17 cellular contexts compared by ENCODE assay signal in genomic region chr11:115201121-115201792, GRCh38.
DNase-seq lines count a peak whose midpoint lies in the region; ATAC-seq and TF ChIP-seq lines count a peak whose summit lies in the region.
"Had no signal": no experiment of that assay in that cellular context is flagged by ENCODE, and none has a peak within 500 bp of the region (broad histone marks: within the 10 kb centered on the region; RNA-seq: fewer than 3 reads in every experiment).

No MANE protein-coding gene starts in this region.

- TF ChIP-seq EP300 in SK-N-SH (IDR thresholded peaks at IDR 0.05; ENCODE audit: borderline replicate concordance in 1 of 2, low read depth in 1 of 2, low read length in 1 of 2): no peak; a peak in 1 of 4 replicates

- no peak overlapping the region for H3K9ac ChIP-seq in SK-N-SH
- H3K9ac ChIP-seq: neural progenitor cell had no signal

- no peaks in the 10 kb centered on the region for H3K9me3 Mint-ChIP-seq in naive thymus-derived CD8-positive, alpha-beta T cell
- H3K9me3 Mint-ChIP-seq: neural progenitor cell had no signal

- peak overlapping the region; percentile 52; the same call in 1 of the 2 replicates for H2AFZ ChIP-seq in SK-N-SH (ENCODE audit: low read depth)
- H2AFZ ChIP-seq: neural progenitor cell had no signal

- WGBS in SK-N-SH (ENCODE audit: low lambda C conversion rate): 36% methylated on average over 6 of the region's 6 CpGs
- WGBS in thyroid gland, 2 donors: 54 to 75% methylated on average over 6 of the region's 6 CpGs
- 48 to 50% (median 50%) methylated on average over 6 of the region's 6 CpGs for WGBS in psoas muscle, 3 donors

- POLR2A ChIA-PET in SK-N-SH (lab: Yijun Ruan, JAX): interaction anchor here (0.6 kb wide), 1 partner anchor 760 kb away, joined by 3 read pairs; no protein-coding TSS in a partner anchor
- POLR2A ChIA-PET in naive thymus-derived CD8-positive, alpha-beta T cell (lab: Charles Lee): no interaction called here

- H3K9me3 ChIP-seq in SK-N-SH: no peaks in the 10 kb centered on the region
- H3K9me3 ChIP-seq in thyroid gland: no peaks in the 10 kb centered on the region
- H3K9me3 ChIP-seq in psoas muscle: no peaks in the 10 kb centered on the region
- H3K9me3 ChIP-seq: A549, upper lobe of left lung had no signal

- H3K4me3 Mint-ChIP-seq in naive thymus-derived CD8-positive, alpha-beta T cell: no peak overlapping the region
- H3K4me3 Mint-ChIP-seq: neural progenitor cell had no signal

- no peaks in the 10 kb centered on the region for H3K79me2 ChIP-seq in SK-N-SH (ENCODE audit: insufficient read depth)

- CTCF ChIA-PET in SK-N-SH (lab: Yijun Ruan, JAX): interaction anchor here (0.8 to 2.4 kb wide), 5 partner anchors 14 to 1023 kb away, joined by 3 to 8 read pairs (median 4); no protein-coding TSS in a partner anchor

- H3K9me2 ChIP-seq in SK-N-SH: no peaks in the 10 kb centered on the region

- H4K20me1 ChIP-seq in SK-N-SH (ENCODE audit: insufficient read depth): no peaks in the 10 kb centered on the region

- intact Hi-C loops in thyroid gland (cut with DNase I): no loop called here
- intact Hi-C loops in psoas muscle (cut with DNase I): no loop called here

- H3K27ac Mint-ChIP-seq in naive thymus-derived CD8-positive, alpha-beta T cell: no peak overlapping the region
- H3K27ac Mint-ChIP-seq: neural progenitor cell had no signal

- H3K27ac ChIP-seq in SK-N-SH (ENCODE audit: low read depth in 2 of 2, low read length in 1 of 2) (peak overlapping the region; percentile 14 to 88; a peak in 3 of 4 replicates), thyroid gland (peak overlapping the region in 2 of 3 donors; percentile 35 to 52), psoas muscle (no peak overlapping the region)
- H3K27ac ChIP-seq: A549, neural progenitor cell, upper lobe of left lung had no signal

- H3K4me1 ChIP-seq in SK-N-SH (ENCODE audit: control insufficient read depth in 1 of 2, insufficient read depth in 2 of 2, low read depth in 1 of 2, low read length in 1 of 2): peaks cover 33% of the 10 kb centered on the region in 2 experiments; a peak in 3 of 4 replicates
- H3K4me1 ChIP-seq in thyroid gland: peaks cover 21 to 54% of the 10 kb centered on the region in 2 donors
- peaks cover 10% of the 10 kb centered on the region for H3K4me1 ChIP-seq in psoas muscle
- H3K4me1 ChIP-seq: A549, upper lobe of left lung had no signal

- TF ChIP-seq CTCF in SK-N-SH (IDR thresholded peaks at IDR 0.05) (no peak), thyroid gland (IDR thresholded peaks at IDR 0.05) (no peak), psoas muscle (IDR thresholded peaks at IDR 0.05) (no peak)

- H3K4me2 ChIP-seq in SK-N-SH: peak overlapping the region; percentile 50
- H3K4me2 ChIP-seq: A549, neural progenitor cell had no signal

- H3K27me3 ChIP-seq in SK-N-SH (ENCODE audit: insufficient read depth) (no peaks in the 10 kb centered on the region), thyroid gland (no peaks in the 10 kb centered on the region), psoas muscle (ENCODE audit: insufficient read depth in 3 of 3, low read length in 2 of 3) (no peaks in the 10 kb centered on the region)
- H3K27me3 ChIP-seq: neural progenitor cell, upper lobe of left lung had no signal

- DNase-seq in activated CD4-positive, CD25-positive, alpha-beta regulatory T cell treated with anti-CD3 and anti-CD28 coated beads, Interleukin-2, amount 50 U/mL, for 72 hours: no peak
- peak; percentile 37 for DNase-seq in SK-N-SH
- peak; percentile 81 for DNase-seq in glomerular visceral epithelial cell (ENCODE audit: extremely low spot score)
- no peak for DNase-seq in thyroid gland
- DNase-seq in naive thymus-derived CD8-positive, alpha-beta T cell: no peak
- DNase-seq in psoas muscle: no peak
- DNase-seq: activated CD8-positive, alpha-beta memory T cell treated with anti-CD3 and anti-CD28 coated beads, Interleukin-2, amount 50 U/mL, for 48 hours; DMS53; effector memory CD4-positive, alpha-beta T cell; glutamatergic neuron; NCI-H1092; Right ventricle myocardium superior; upper lobe of left lung had no signal

- no peaks in the 10 kb centered on the region for H3K4me1 Mint-ChIP-seq in naive thymus-derived CD8-positive, alpha-beta T cell

- H3K4me3 ChIP-seq in SK-N-SH (ENCODE audit: low read depth in 2 of 2, low read length in 1 of 2) (no peak overlapping the region), thyroid gland (replicated peaks in 1 of 3) (no peak overlapping the region), psoas muscle (no peak overlapping the region)
- H3K4me3 ChIP-seq: A549, neural progenitor cell, upper lobe of left lung had no signal

- H3F3A ChIP-seq in SK-N-SH (replicated peaks; ENCODE audit: insufficient read depth): no peaks in the 10 kb centered on the region

- peaks cover 0 to 9% (median 2%) of the 10 kb centered on the region in 5 donors for H3K27me3 Mint-ChIP-seq in naive thymus-derived CD8-positive, alpha-beta T cell

- no peak for TF ChIP-seq RAD21 in SK-N-SH (IDR thresholded peaks at IDR 0.05; ENCODE audit: low read length)

- no peaks in the 10 kb centered on the region for H3K36me3 Mint-ChIP-seq in naive thymus-derived CD8-positive, alpha-beta T cell

- ATAC-seq in activated CD4-positive, CD25-positive, alpha-beta regulatory T cell treated with anti-CD3 and anti-CD28 coated beads, Interleukin-2, amount 50 U/mL, for 24 hours: peak; percentile 17 to 33
- ATAC-seq in naive thymus-derived CD8-positive, alpha-beta T cell: no peak
- ATAC-seq in GM21576 (IDR thresholded peaks at IDR 0.05; ENCODE audit: unreplicated experiment) (no peak), psoas muscle (no peak)
- ATAC-seq: A549 had no signal

- TF ChIP-seq POLR2A in thyroid gland (IDR thresholded peaks at IDR 0.05): no peak

- H3K36me3 ChIP-seq in SK-N-SH (replicated peaks in 1 of 2; ENCODE audit: control insufficient read depth in 1 of 2, insufficient read depth in 2 of 2, low read length in 1 of 2): peaks cover 0 to 3% of the 10 kb centered on the region in 2 experiments
- H3K36me3 ChIP-seq in thyroid gland: no peaks in the 10 kb centered on the region
- H3K36me3 ChIP-seq in psoas muscle (ENCODE audit: insufficient read depth in 1 of 2, low read depth in 1 of 2): no peaks in the 10 kb centered on the region
- H3K36me3 ChIP-seq: neural progenitor cell, upper lobe of left lung had no signal

TF ChIP-seq in SK-N-SH, 30 proteins besides CTCF, POLR2A, EP300 and RAD21:
- TF ChIP-seq CHD2 (IDR thresholded peaks at IDR 0.05; ENCODE audit: low read length, partially characterized antibody): peak; percentile 11
- TF ChIP-seq, protein P1, sequence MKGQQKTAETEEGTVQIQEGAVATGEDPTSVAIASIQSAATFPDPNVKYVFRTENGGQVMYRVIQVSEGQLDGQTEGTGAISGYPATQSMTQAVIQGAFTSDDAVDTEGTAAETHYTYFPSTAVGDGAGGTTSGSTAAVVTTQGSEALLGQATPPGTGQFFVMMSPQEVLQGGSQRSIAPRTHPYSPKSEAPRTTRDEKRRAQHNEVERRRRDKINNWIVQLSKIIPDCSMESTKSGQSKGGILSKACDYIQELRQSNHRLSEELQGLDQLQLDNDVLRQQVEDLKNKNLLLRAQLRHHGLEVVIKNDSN (IDR thresholded peaks at IDR 0.05; ENCODE audit: borderline replicate concordance, low read depth): no peak

Comparison
In these comparisons a context has a peak if more than half of its experiments do, and no peak if none do; other contexts are left out.
1. ATAC-seq: peak in activated CD4-positive, CD25-positive, alpha-beta regulatory T cell treated with anti-CD3 and anti-CD28 coated beads, Interleukin-2, amount 50 U/mL, for 24 hours (2 of 2); none in naive thymus-derived CD8-positive, alpha-beta T cell (0 of 2), GM21576 (single experiment) and psoas muscle (0 of 4).
2. DNase-seq: peak in SK-N-SH (single experiment) and glomerular visceral epithelial cell (single experiment); none in activated CD4-positive, CD25-positive, alpha-beta regulatory T cell treated with anti-CD3 and anti-CD28 coated beads, Interleukin-2, amount 50 U/mL, for 72 hours (single experiment), thyroid gland (0 of 2), naive thymus-derived CD8-positive, alpha-beta T cell (0 of 10) and psoas muscle (0 of 2).